26 cellular contexts compared by ENCODE assay signal in genomic region chr15:41307679-41308078, GRCh38. TPM values are rescaled to one million over a fixed set of nuclear protein-coding genes. Genes with fewer than 3 reads are reported as not detected.
"Had no signal": no experiment of that assay in that cellular context is flagged by ENCODE, and none has a peak within 500 bp of the region (broad histone marks: within the 10 kb centered on the region; RNA-seq: fewer than 3 reads in every experiment).

No MANE protein-coding gene starts in this region.

- H3K36me3 Mint-ChIP-seq: naive B cell had no signal

- H3K4me1 Mint-ChIP-seq: mesothelial cell of epicardium had no signal

- H3K4me2 ChIP-seq: hepatocyte had no signal

- H3K4me3 Mint-ChIP-seq: dendritic cell treated with granulocyte-macrophage colony-stimulating factor and Interleukin-4, amounts not matched to agents 40 ng/mL and 50 ng/mL, for 4 days; effector memory CD8-positive, alpha-beta T cell; endodermal cell; immature natural killer cell; mesothelial cell of epicardium; naive B cell had no signal

- H3K27ac ChIP-seq: colonic mucosa, esophagus squamous epithelium, gastroesophageal sphincter, heart left ventricle, hepatocyte, left lung, lower lobe of right lung had no signal

- H3K79me2 ChIP-seq: hepatocyte had no signal

- H2AFZ ChIP-seq: hepatocyte had no signal

- ATAC-seq: effector memory CD8-positive, alpha-beta T cell; gastroesophageal sphincter; heart left ventricle; left lung; left ventricle myocardium superior; lower lobe of right lung; mucosa of descending colon had no signal

- H3K9me3 Mint-ChIP-seq: dendritic cell treated with granulocyte-macrophage colony-stimulating factor and Interleukin-4, amounts not matched to agents 40 ng/mL and 50 ng/mL, for 4 days; effector memory CD8-positive, alpha-beta T cell; endodermal cell; immature natural killer cell; mesothelial cell of epicardium; naive B cell had no signal

- H3K27me3 ChIP-seq: colonic mucosa, esophagus squamous epithelium, gastroesophageal sphincter, heart left ventricle, hepatocyte, left lung had no signal

- H3K27ac Mint-ChIP-seq: dendritic cell treated with granulocyte-macrophage colony-stimulating factor and Interleukin-4, amounts not matched to agents 40 ng/mL and 50 ng/mL, for 4 days; effector memory CD8-positive, alpha-beta T cell; mesothelial cell of epicardium; naive B cell had no signal

- DNase-seq: colonic mucosa; cortex of kidney; effector CD8-positive, alpha-beta T cell; effector memory CD8-positive, alpha-beta T cell; endodermal cell; esophagus squamous epithelium; foreskin fibroblast; foreskin melanocyte; heart left ventricle; hypothalamus; immature natural killer cell; islet precursor cell; kidney; kidney glomerular epithelial cell; left lung; left ventricle myocardium superior; lower lobe of right lung; mesenchymal stem cell; mucosa of descending colon; naive B cell had no signal

- H3K27me3 Mint-ChIP-seq: dendritic cell treated with granulocyte-macrophage colony-stimulating factor and Interleukin-4, amounts not matched to agents 40 ng/mL and 50 ng/mL, for 4 days; effector memory CD8-positive, alpha-beta T cell; naive B cell had no signal

- H3K9me3 ChIP-seq: colonic mucosa, esophagus squamous epithelium, gastroesophageal sphincter, heart left ventricle, left lung, lower lobe of right lung, mucosa of descending colon had no signal

- H3K36me3 ChIP-seq: colonic mucosa had no signal

- H3K4me1 ChIP-seq: colonic mucosa, gastroesophageal sphincter, left lung, lower lobe of right lung had no signal

- H3K4me3 ChIP-seq: colonic mucosa, esophagus squamous epithelium, gastroesophageal sphincter, heart left ventricle, hepatocyte, left lung, lower lobe of right lung, mucosa of descending colon had no signal

RNA-seq across cellular contexts. Expression of gene OIP5, which starts 24.7 kb away (rescaled TPM):
- total RNA-seq: left ventricle myocardium superior, mesenteric fat pad, myocyte had no signal
